In the genomic region with DNA sequence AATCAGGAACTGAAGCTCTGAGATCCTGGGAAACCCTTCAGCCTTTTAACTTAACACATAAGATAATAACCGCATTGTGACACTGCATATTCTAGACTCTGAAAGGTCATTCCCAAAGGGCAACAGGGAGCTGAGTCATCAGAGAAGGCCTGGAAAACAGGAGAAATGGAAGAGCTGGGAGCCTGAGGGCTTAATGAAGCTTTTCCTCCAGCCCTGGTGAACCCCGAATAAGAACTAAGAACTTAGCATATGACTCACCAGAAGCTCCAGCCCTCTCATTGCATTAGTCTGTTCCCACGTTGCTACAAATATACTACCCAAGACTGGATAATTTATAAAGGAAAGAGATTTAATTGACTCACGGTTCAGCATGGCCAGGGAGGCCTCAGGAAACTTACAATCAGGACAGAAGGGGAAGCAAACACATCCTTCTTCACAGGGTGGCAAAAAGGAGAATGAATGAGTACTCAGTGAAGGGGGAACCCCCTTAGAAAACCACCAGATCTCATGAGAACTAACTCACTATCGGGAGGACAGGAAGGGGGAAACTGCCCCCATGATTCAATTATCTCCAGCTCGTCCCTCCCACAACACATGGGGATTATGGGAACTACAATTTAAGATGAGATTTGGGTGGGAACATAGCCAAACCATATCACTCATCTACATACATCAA, we compare ENCODE assay signal across 12 cellular contexts.
DNase-seq lines count a peak whose midpoint lies in the region; ATAC-seq, FAIRE-seq and TF ChIP-seq lines count a peak whose summit lies in the region.
"Had no signal": no experiment of that assay in that cellular context is flagged by ENCODE, and none has a peak within 500 bp of the region (broad histone marks: within the 10 kb centered on the region; RNA-seq: fewer than 3 reads in every experiment).

No MANE protein-coding gene starts in this region.

- H3K27me3 ChIP-seq in bronchial epithelial cell (ENCODE audit: control insufficient read depth, insufficient read depth, low read length): no peaks in the 10 kb centered on the region
- H3K27me3 ChIP-seq in pancreas: no peaks in the 10 kb centered on the region

- TF ChIP-seq CTCF in bronchial epithelial cell (IDR thresholded peaks at IDR 0.05; ENCODE audit: insufficient read depth, low read length, severe bottlenecking): no peak
- no peak for TF ChIP-seq CTCF in D721Med (IDR thresholded peaks at IDR 0.05; ENCODE audit: insufficient read depth, missing control alignments)
- no peak for TF ChIP-seq CTCF in pancreas (IDR thresholded peaks at IDR 0.05)

- DNase-seq in bronchial epithelial cell (ENCODE audit: low read depth) (peak; percentile 62), renal cortical epithelial cell (ENCODE audit: low read depth) (peak; percentile 92), D721Med (ENCODE audit: insufficient read length, low spot score) (no peak), anterior cingulate cortex (lab: John Stamatoyannopoulos, UW) (no peak), pancreas (no peak)
- DNase-seq: activated CD4-positive, alpha-beta T cell treated with anti-CD3 and anti-CD28 coated beads for 1 hour; cerebellar nuclear complex; kidney; NCI-H526 treated with DMSO at 0.1 percent for 48 hours had no signal

- FAIRE-seq in bronchial epithelial cell (lab: Jason Lieb, UNC): no peak
- no peak for FAIRE-seq in D721Med (lab: Jason Lieb, UNC)
- FAIRE-seq in pancreas (lab: Jason Lieb, UNC): no peak
- FAIRE-seq: kidney had no signal

- no peak overlapping the region for H3K27ac ChIP-seq in pancreas

- intact Hi-C loops in pancreas (cut with DNase I): no loop called here

- no peaks in the 10 kb centered on the region for H3K9me3 ChIP-seq in pancreas

- H3K4me1 ChIP-seq in pancreas: no peaks in the 10 kb centered on the region

- H3K36me3 ChIP-seq in bronchial epithelial cell (ENCODE audit: control insufficient read depth, insufficient read depth, low read length) (no peaks in the 10 kb centered on the region), pancreas (no peaks in the 10 kb centered on the region)

- WGBS in pancreas, 2 donors: 55 to 70% methylated on average over 6 of the region's 6 CpGs

- peak; percentile 62 for ATAC-seq in GM18861 (IDR thresholded peaks at IDR 0.05; ENCODE audit: unreplicated experiment)
- peak; percentile 68 for ATAC-seq in HG03575 (IDR thresholded peaks at IDR 0.05; ENCODE audit: extremely low read depth, insufficient number of reproducible peaks, low FRiP score, unreplicated experiment)
- no peak for ATAC-seq in GM18867 (IDR thresholded peaks at IDR 0.05; ENCODE audit: unreplicated experiment)
- no peak for ATAC-seq in pancreas

- H3K4me3 ChIP-seq in bronchial epithelial cell (ENCODE audit: low read depth, low read length): no peak overlapping the region
- no peak overlapping the region for H3K4me3 ChIP-seq in pancreas

Comparison
In these comparisons a context has a peak if more than half of its experiments do, and no peak if none do; other contexts are left out.
1. ATAC-seq: peak in GM18861 (single experiment) and HG03575 (single experiment); none in GM18867 (single experiment) and pancreas (0 of 4).
2. DNase-seq: peak in bronchial epithelial cell (single experiment) and renal cortical epithelial cell (single experiment); none in D721Med (single experiment), anterior cingulate cortex (0 of 58) and pancreas (0 of 6).